In genomic region chr7:127682140-127682539, GRCh38 we compare ENCODE assay signal across 17 cellular contexts.
"Had no signal": no experiment of that assay in that cellular context is flagged by ENCODE, and none has a peak within 500 bp of the region (broad histone marks: within the 10 kb centered on the region; RNA-seq: fewer than 3 reads in every experiment).

No MANE protein-coding gene starts in this region.

- H3K4me3 ChIP-seq: coronary artery, esophagus squamous epithelium, skin epidermis, transverse colon had no signal

- DNase-seq: activated CD4-positive, alpha-beta T cell treated with anti-CD3 and anti-CD28 coated beads, Interleukin-2, amount 50 U/mL, for 1 hour; activated CD8-positive, alpha-beta memory T cell treated with anti-CD3 and anti-CD28 coated beads for 24 hours; activated T-cell treated with anti-CD3 and anti-CD28 coated beads for 4 hours; central memory CD4-positive, alpha-beta T cell; esophagus squamous epithelium; hippocampal formation; mesenchymal stem cell; naive thymus-derived CD8-positive, alpha-beta T cell; retina; stimulated activated CD4-positive, alpha-beta T cell treated with anti-CD3 and anti-CD28 coated beads, Interleukin-15, amount 100 ng/mL, for 24 hours; stimulated activated CD4-positive, alpha-beta T cell treated with anti-CD3 and anti-CD28 coated beads, Interleukin-4, amount 100 ng/mL, for 1 hour; stimulated activated naive CD4-positive, alpha-beta T cell; transverse colon had no signal

- H3K4me3 Mint-ChIP-seq: activated naive CD8-positive, alpha-beta T cell; brain; naive thymus-derived CD8-positive, alpha-beta T cell had no signal

- H3K27me3 Mint-ChIP-seq: activated naive CD8-positive, alpha-beta T cell; naive thymus-derived CD8-positive, alpha-beta T cell had no signal

- H3K4me1 ChIP-seq: transverse colon had no signal

- H3K27me3 ChIP-seq: esophagus squamous epithelium, transverse colon had no signal

- H3K27ac ChIP-seq: coronary artery, esophagus squamous epithelium, skin epidermis, transverse colon had no signal

- H3K27ac Mint-ChIP-seq: activated naive CD8-positive, alpha-beta T cell had no signal

- ATAC-seq: naive thymus-derived CD8-positive, alpha-beta T cell had no signal
